ENCODE assay signal across 8 cellular contexts in genomic region chr13:24159921-24160324, GRCh38. TPM values are rescaled to one million over a fixed set of nuclear protein-coding genes. Genes with fewer than 3 reads are reported as not detected.
DNase-seq lines count a peak whose midpoint lies in the region; ATAC-seq, FAIRE-seq and TF ChIP-seq lines count a peak whose summit lies in the region.

No MANE protein-coding gene starts in this region.

- H3K27ac ChIP-seq in kidney (ENCODE audit: low read depth in 2 of 2, low read length in 2 of 2) (peak overlapping the region; percentile 81 to 94), testis (peak overlapping the region in 1 of 2 donors; percentile 53)

- peaks cover 2% of the 10 kb centered on the region for H3K36me3 Mint-ChIP-seq in activated CD8-positive, alpha-beta memory T cell treated with anti-CD3 and anti-CD28 coated beads, Interleukin-2, amount 10 ng/mL, durations not matched to agents 7 days and 5 days
- peaks cover 8% of the 10 kb centered on the region for H3K36me3 Mint-ChIP-seq in activated T-helper 2 cell treated with anti-CD3 and anti-CD28 coated beads, Interferon-gamma antibody, Interleukin-2, Interleukin-4, amounts not matched to agents 10 μg/mL and 5 μg/mL and 100 μg/mL, durations not matched to agents 14 hours and 24 hours and 36 hours (ENCODE audit: low read depth)

- H3K27ac Mint-ChIP-seq in activated CD8-positive, alpha-beta memory T cell treated with anti-CD3 and anti-CD28 coated beads, Interleukin-2, amount 10 ng/mL, durations not matched to agents 7 days and 5 days = peak overlapping the region; percentile 33
- H3K27ac Mint-ChIP-seq in activated T-helper 2 cell treated with anti-CD3 and anti-CD28 coated beads, Interferon-gamma antibody, Interleukin-2, Interleukin-4, amounts not matched to agents 10 μg/mL and 5 μg/mL and 100 μg/mL, durations not matched to agents 14 hours and 24 hours and 36 hours = no peak overlapping the region

- TF ChIP-seq CTCF in kidney (IDR thresholded peaks at IDR 0.05; ENCODE audit: borderline replicate concordance, extremely low read depth, insufficient read depth) (no peak), testis (IDR thresholded peaks at IDR 0.05) (no peak)

- CTCF ChIA-PET in activated CD8-positive, alpha-beta memory T cell treated with anti-CD3 and anti-CD28 coated beads, Interleukin-2, amount 10 ng/mL, durations not matched to agents 7 days and 5 days (lab: Charles Lee) = interaction anchor here (0.7 to 2.3 kb wide), 8 partner anchors 16 to 138 kb away, joined by 3 to 7 read pairs (median 3); no protein-coding TSS in a partner anchor

- no peaks in the 10 kb centered on the region for H3K9me3 Mint-ChIP-seq in activated CD8-positive, alpha-beta memory T cell treated with anti-CD3 and anti-CD28 coated beads, Interleukin-2, amount 10 ng/mL, durations not matched to agents 7 days and 5 days (ENCODE audit: low read depth)
- H3K9me3 Mint-ChIP-seq in activated T-helper 2 cell treated with anti-CD3 and anti-CD28 coated beads, Interferon-gamma antibody, Interleukin-2, Interleukin-4, amounts not matched to agents 10 μg/mL and 5 μg/mL and 100 μg/mL, durations not matched to agents 14 hours and 24 hours and 36 hours = no peaks in the 10 kb centered on the region

- H3K9ac ChIP-seq in kidney (ENCODE audit: low read length in 2 of 2) = peak overlapping the region in 1 of 2 donors; percentile 68

- DNase-seq in activated CD8-positive, alpha-beta memory T cell treated with anti-CD3 and anti-CD28 coated beads, Interleukin-2, amount 10 ng/mL, durations not matched to agents 7 days and 5 days = no peak
- DNase-seq in activated CD8-positive, alpha-beta memory T cell treated with anti-CD3 and anti-CD28 coated beads, Interleukin-2, amount 50 U/mL, for 4 hours = no peak
- DNase-seq in activated T-helper 2 cell treated with anti-CD3 and anti-CD28 coated beads, Interferon-gamma antibody, Interleukin-2, Interleukin-4, amounts not matched to agents 10 μg/mL and 5 μg/mL and 100 μg/mL, durations not matched to agents 14 hours and 24 hours and 36 hours (ENCODE audit: low spot score) = peak; percentile 11
- DNase-seq in kidney (peak; percentile 73), testis (no peak), epidermal melanocyte (ENCODE audit: insufficient read length, low spot score) (no peak)
- DNase-seq in effector CD8-positive, alpha-beta T cell (lab: John Stamatoyannopoulos, UW) = no peak

- 34 to 41% methylated on average over 9 of the region's 9 CpGs for WGBS in testis, 2 donors

- no peak for FAIRE-seq in kidney (lab: Jason Lieb, UNC)

- intact Hi-C loops in activated T-helper 2 cell treated with anti-CD3 and anti-CD28 coated beads, Interferon-gamma antibody, Interleukin-2, Interleukin-4, amounts not matched to agents 10 μg/mL and 5 μg/mL and 100 μg/mL, durations not matched to agents 14 hours and 24 hours and 36 hours (cut with micrococcal nuclease) = loop anchor here (1.0 to 10.0 kb wide), 8 partner anchors 8 to 783 kb away; no protein-coding TSS in a partner anchor
- intact Hi-C loops in kidney (cut with DNase I) = no loop called here
- intact Hi-C loops in testis (cut with DNase I; ENCODE audit: low total_unique reads) = no loop called here

- H3K27me3 ChIP-seq in testis = no peaks in the 10 kb centered on the region

- no peaks in the 10 kb centered on the region for H3K9me3 ChIP-seq in kidney (ENCODE audit: control insufficient read depth in 1 of 2, low read length in 2 of 2)
- H3K9me3 ChIP-seq in testis = no peaks in the 10 kb centered on the region

- peaks cover 13% of the 10 kb centered on the region for H3K27me3 Mint-ChIP-seq in activated CD8-positive, alpha-beta memory T cell treated with anti-CD3 and anti-CD28 coated beads, Interleukin-2, amount 10 ng/mL, durations not matched to agents 7 days and 5 days
- peaks cover 17% of the 10 kb centered on the region for H3K27me3 Mint-ChIP-seq in activated T-helper 2 cell treated with anti-CD3 and anti-CD28 coated beads, Interferon-gamma antibody, Interleukin-2, Interleukin-4, amounts not matched to agents 10 μg/mL and 5 μg/mL and 100 μg/mL, durations not matched to agents 14 hours and 24 hours and 36 hours (ENCODE audit: low read depth)

- H3K36me3 ChIP-seq in kidney (ENCODE audit: control insufficient read depth in 1 of 2, insufficient read depth in 2 of 2, low read length in 2 of 2) (peaks cover 0 to 4% of the 10 kb centered on the region in 2 donors), testis (ENCODE audit: low read depth, missing control alignments) (no peaks in the 10 kb centered on the region)

- TF ChIP-seq POLR2A in testis (IDR thresholded peaks at IDR 0.05) = no peak

- H3K4me1 ChIP-seq in kidney (ENCODE audit: control insufficient read depth in 1 of 2, insufficient read depth in 1 of 2, low read depth in 1 of 2, low read length in 2 of 2) = peaks cover 7 to 14% of the 10 kb centered on the region in 2 donors
- H3K4me1 ChIP-seq in testis = peaks cover 6% of the 10 kb centered on the region

- ATAC-seq in activated CD8-positive, alpha-beta memory T cell treated with anti-CD3 and anti-CD28 coated beads, Interleukin-2, amount 10 ng/mL, durations not matched to agents 7 days and 5 days = no peak
- no peak for ATAC-seq in GM18873 (IDR thresholded peaks at IDR 0.05; ENCODE audit: low FRiP score, unreplicated experiment)

- peaks cover 29% of the 10 kb centered on the region for H3K4me1 Mint-ChIP-seq in activated CD8-positive, alpha-beta memory T cell treated with anti-CD3 and anti-CD28 coated beads, Interleukin-2, amount 10 ng/mL, durations not matched to agents 7 days and 5 days
- H3K4me1 Mint-ChIP-seq in activated T-helper 2 cell treated with anti-CD3 and anti-CD28 coated beads, Interferon-gamma antibody, Interleukin-2, Interleukin-4, amounts not matched to agents 10 μg/mL and 5 μg/mL and 100 μg/mL, durations not matched to agents 14 hours and 24 hours and 36 hours (ENCODE audit: low read depth) = peaks cover 22% of the 10 kb centered on the region

- peak overlapping the region; percentile 83 for H3K4me3 Mint-ChIP-seq in activated CD8-positive, alpha-beta memory T cell treated with anti-CD3 and anti-CD28 coated beads, Interleukin-2, amount 10 ng/mL, durations not matched to agents 7 days and 5 days
- peak overlapping the region; percentile 90 for H3K4me3 Mint-ChIP-seq in activated T-helper 2 cell treated with anti-CD3 and anti-CD28 coated beads, Interferon-gamma antibody, Interleukin-2, Interleukin-4, amounts not matched to agents 10 μg/mL and 5 μg/mL and 100 μg/mL, durations not matched to agents 14 hours and 24 hours and 36 hours (ENCODE audit: low read depth)

- H3K4me3 ChIP-seq in kidney (ENCODE audit: low read length in 2 of 2) (peak overlapping the region; percentile 20 to 82), testis (peak overlapping the region; percentile 69)

RNA-seq across cellular contexts. Expression of gene SPATA13, which starts 0.6 kb away (rescaled TPM):
- 10 to 100 TPM; 51.0 to 57.8 TPM for total RNA-seq in activated CD8-positive, alpha-beta memory T cell treated with anti-CD3 and anti-CD28 coated beads, Interleukin-2, amount 10 ng/mL, durations not matched to agents 7 days and 5 days
- total RNA-seq in activated T-helper 2 cell treated with anti-CD3 and anti-CD28 coated beads, Interferon-gamma antibody, Interleukin-2, Interleukin-4, amounts not matched to agents 10 μg/mL and 5 μg/mL and 100 μg/mL, durations not matched to agents 14 hours and 24 hours and 36 hours = 41.5 and 44.9 TPM in 2 replicates
- total RNA-seq in kidney (69.2 TPM), testis (10 to 100 TPM; 30.6 to 35.6 TPM)
- polyA plus RNA-seq in kidney (ENCODE audit: insufficient read depth, low read depth, low replicate concordance) (12.3 TPM), testis (ENCODE audit: insufficient read depth, low read depth, low replicate concordance) (12.9 TPM)

Comparison
In these comparisons a context has a peak if more than half of its experiments do, and no peak if none do; other contexts are left out.
1. DNase-seq: peak in activated T-helper 2 cell treated with anti-CD3 and anti-CD28 coated beads, Interferon-gamma antibody, Interleukin-2, Interleukin-4, amounts not matched to agents 10 μg/mL and 5 μg/mL and 100 μg/mL, durations not matched to agents 14 hours and 24 hours and 36 hours (single experiment) and kidney (single experiment); none in activated CD8-positive, alpha-beta memory T cell treated with anti-CD3 and anti-CD28 coated beads, Interleukin-2, amount 10 ng/mL, durations not matched to agents 7 days and 5 days (single experiment), activated CD8-positive, alpha-beta memory T cell treated with anti-CD3 and anti-CD28 coated beads, Interleukin-2, amount 50 U/mL, for 4 hours (single experiment), testis (single experiment), epidermal melanocyte (single experiment) and effector CD8-positive, alpha-beta T cell (single experiment).